19 cellular contexts compared by ENCODE assay signal in genomic region chr3:123410149-123410515, GRCh38. TPM values are rescaled to one million over a fixed set of nuclear protein-coding genes. Genes with fewer than 3 reads are reported as not detected.
DNase-seq lines count a peak whose midpoint lies in the region; ATAC-seq and TF ChIP-seq lines count a peak whose summit lies in the region.
"Had no signal": no experiment of that assay in that cellular context is flagged by ENCODE, and none has a peak within 500 bp of the region (broad histone marks: within the 10 kb centered on the region; RNA-seq: fewer than 3 reads in every experiment).

No MANE protein-coding gene starts in this region.

- DNase-seq in WTC11 (ENCODE audit: low spot score) (no peak), hepatocyte (ENCODE audit: low spot score) (no peak), NCI-H510A (lab: John Stamatoyannopoulos, UW) (no peak), activated T-cell treated with anti-CD3 and anti-CD28 coated beads for 4 hours (no peak)
- no peak for DNase-seq in activated naive CD4-positive, alpha-beta T cell treated with anti-CD3 and anti-CD28 coated beads, Interleukin-2, amount 50 U/mL, for 16 hours
- DNase-seq: activated CD4-positive, alpha-beta T cell treated with anti-CD3 and anti-CD28 coated beads, Interleukin-2, amount 10 ng/mL, durations not matched to agents 7 days and 5 days; activated naive CD8-positive, alpha-beta T cell treated with anti-CD3 and anti-CD28 coated beads, Interleukin-2, amount 50 U/mL, for 24 hours; dermis blood vessel endothelial cell; KG1; left lung; NCI-H187 treated with DMSO at 0.1 percent for 48 hours had no signal

- no peaks in the 10 kb centered on the region for H3K79me2 ChIP-seq in hepatocyte

- no peaks in the 10 kb centered on the region for H3K36me3 Mint-ChIP-seq in WTC11

- H3K4me3 Mint-ChIP-seq in WTC11, result no peak overlapping the region
- H3K4me3 Mint-ChIP-seq: activated CD4-positive, alpha-beta T cell treated with anti-CD3 and anti-CD28 coated beads, Interleukin-2, amount 10 ng/mL, durations not matched to agents 7 days and 5 days; activated naive CD8-positive, alpha-beta T cell treated with anti-CD3 and anti-CD28 coated beads, Interleukin-2, amount 50 U/mL, for 24 hours; T-helper 1 cell treated with Interleukin-12 subunit alpha and Interleukin-12 subunit beta and Interleukin-4 antibody, amounts not matched to agents 30 μg/mL and 1 μg/mL, for 36 hours had no signal

- POLR2A ChIA-PET in WTC11 (lab: Charles Lee), result no interaction called here

- no peak overlapping the region for H3K27ac Mint-ChIP-seq in WTC11
- H3K27ac Mint-ChIP-seq: activated CD4-positive, alpha-beta T cell treated with anti-CD3 and anti-CD28 coated beads, Interleukin-2, amount 10 ng/mL, durations not matched to agents 7 days and 5 days; activated naive CD8-positive, alpha-beta T cell treated with anti-CD3 and anti-CD28 coated beads, Interleukin-2, amount 50 U/mL, for 24 hours; T-helper 1 cell treated with Interleukin-12 subunit alpha and Interleukin-12 subunit beta and Interleukin-4 antibody, amounts not matched to agents 30 μg/mL and 1 μg/mL, for 36 hours had no signal

- ATAC-seq in WTC11, result 0 out of 2 replicates have a peak, but pooled peaks have one; percentile 6
- no peak for ATAC-seq in GM21723 (IDR thresholded peaks at IDR 0.05; ENCODE audit: unreplicated experiment)
- ATAC-seq: activated naive CD8-positive, alpha-beta T cell treated with anti-CD3 and anti-CD28 coated beads, Interleukin-2, amount 50 U/mL, for 24 hours; left lung; PC-3; sciatic nerve had no signal

- no peaks in the 10 kb centered on the region for H3K27me3 ChIP-seq in BLaER1
- no peaks in the 10 kb centered on the region for H3K27me3 ChIP-seq in hepatocyte
- H3K27me3 ChIP-seq in rectal smooth muscle tissue (ENCODE audit: control insufficient read depth, insufficient read depth, low read length), result no peaks in the 10 kb centered on the region
- H3K27me3 ChIP-seq: left lung, suprapubic skin had no signal

- no peaks in the 10 kb centered on the region for H3K9me2 ChIP-seq in hepatocyte (replicated peaks; ENCODE audit: insufficient read depth)

- 54% methylated on average over 1 of the region's 1 CpG for WGBS in hepatocyte (ENCODE audit: low lambda C conversion rate, missing lambda C conversion rate)

- H3K9ac ChIP-seq in BLaER1 (no peak overlapping the region), rectal smooth muscle tissue (ENCODE audit: low read length) (no peak overlapping the region)

- H2AFZ ChIP-seq in hepatocyte, result no peak overlapping the region

- H3K4me1 ChIP-seq in BLaER1 (peaks cover 79% of the 10 kb centered on the region), hepatocyte (ENCODE audit: insufficient read depth) (peaks cover 59% of the 10 kb centered on the region), rectal smooth muscle tissue (ENCODE audit: control insufficient read depth, insufficient read depth, low read length) (peaks cover 64% of the 10 kb centered on the region)
- H3K4me1 ChIP-seq: left lung had no signal

- no peaks in the 10 kb centered on the region for H3K9me3 Mint-ChIP-seq in WTC11
- H3K9me3 Mint-ChIP-seq: activated CD4-positive, alpha-beta T cell treated with anti-CD3 and anti-CD28 coated beads, Interleukin-2, amount 10 ng/mL, durations not matched to agents 7 days and 5 days; activated naive CD8-positive, alpha-beta T cell treated with anti-CD3 and anti-CD28 coated beads, Interleukin-2, amount 50 U/mL, for 24 hours; T-helper 1 cell treated with Interleukin-12 subunit alpha and Interleukin-12 subunit beta and Interleukin-4 antibody, amounts not matched to agents 30 μg/mL and 1 μg/mL, for 36 hours had no signal

- H3K36me3 ChIP-seq in BLaER1 (no peaks in the 10 kb centered on the region), hepatocyte (replicated peaks; ENCODE audit: insufficient read depth, low read depth) (no peaks in the 10 kb centered on the region), rectal smooth muscle tissue (ENCODE audit: control insufficient read depth, insufficient read depth, low read length) (no peaks in the 10 kb centered on the region)
- H3K36me3 ChIP-seq: left lung, suprapubic skin had no signal

- no peak overlapping the region for H3K4me3 ChIP-seq in BLaER1
- no peak overlapping the region for H3K4me3 ChIP-seq in hepatocyte
- H3K4me3 ChIP-seq in rectal smooth muscle tissue (ENCODE audit: low read length), result no peak overlapping the region
- H3K4me3 ChIP-seq: left lung, suprapubic skin had no signal

- no peaks in the 10 kb centered on the region for H4K20me1 ChIP-seq in BLaER1
- H4K20me1 ChIP-seq in hepatocyte (ENCODE audit: insufficient read depth, poor library complexity, severe bottlenecking), result no peaks in the 10 kb centered on the region

- peaks cover 25% of the 10 kb centered on the region for H3K4me1 Mint-ChIP-seq in WTC11
- H3K4me1 Mint-ChIP-seq: activated CD4-positive, alpha-beta T cell treated with anti-CD3 and anti-CD28 coated beads, Interleukin-2, amount 10 ng/mL, durations not matched to agents 7 days and 5 days; activated naive CD8-positive, alpha-beta T cell treated with anti-CD3 and anti-CD28 coated beads, Interleukin-2, amount 50 U/mL, for 24 hours had no signal

- no peaks in the 10 kb centered on the region for H3K9me3 ChIP-seq in BLaER1
- H3K9me3 ChIP-seq in hepatocyte (ENCODE audit: low read depth), result no peaks in the 10 kb centered on the region
- H3K9me3 ChIP-seq: left lung, suprapubic skin had no signal

- H3K27me3 Mint-ChIP-seq in WTC11 (ENCODE audit: low read depth), result peaks cover 5% of the 10 kb centered on the region
- H3K27me3 Mint-ChIP-seq: activated CD4-positive, alpha-beta T cell treated with anti-CD3 and anti-CD28 coated beads, Interleukin-2, amount 10 ng/mL, durations not matched to agents 7 days and 5 days; activated naive CD8-positive, alpha-beta T cell treated with anti-CD3 and anti-CD28 coated beads, Interleukin-2, amount 50 U/mL, for 24 hours had no signal

- TF ChIP-seq CTCF in WTC11 (IDR thresholded peaks at IDR 0.05) (no peak), hepatocyte (IDR thresholded peaks at IDR 0.05; ENCODE audit: poor library complexity) (no peak)

- H3K27ac ChIP-seq in BLaER1 (peak overlapping the region; percentile 52; the same call in 1 of the 2 replicates), hepatocyte (peak overlapping the region; percentile 87), rectal smooth muscle tissue (ENCODE audit: low read depth, low read length) (peak overlapping the region; percentile 94)
- H3K27ac ChIP-seq: left lung, suprapubic skin had no signal

- CTCF ChIA-PET in WTC11 (lab: Charles Lee), result interaction anchor here (0.5 to 7.5 kb wide), 5 partner anchors 13 to 149 kb away, joined by 3 to 56 read pairs (median 6); partner anchors contain the start of gene ADCY5

- H3K4me2 ChIP-seq in BLaER1 (peak overlapping the region; percentile 89), hepatocyte (peak overlapping the region; percentile 26)

TF ChIP-seq in WTC11, 78 proteins besides CTCF, POLR2A, EP300 and RAD21 (continues in another document):
- no peak for TF ChIP-seq ZNF281 (CRISPR knock-in tag; IDR thresholded peaks at IDR 0.05)
- no peak for TF ChIP-seq FOXP4 (CRISPR knock-in tag; IDR thresholded peaks at IDR 0.05)
- TF ChIP-seq FOXJ3 (CRISPR knock-in tag; IDR thresholded peaks at IDR 0.05; ENCODE audit: borderline replicate concordance), result no peak

RNA-seq across cellular contexts. Expression of gene ADCY5, which starts 38.8 kb away (rescaled TPM):
- total RNA-seq in WTC11 (2021) (23.5 to 28.6 TPM (median 26.8 TPM) in 3 replicates), hepatocyte (3.1 and 5.3 TPM in 2 replicates)
- 2.1 and 4.7 TPM in 2 replicates for polyA plus RNA-seq in hepatocyte
- total RNA-seq: activated CD4-positive, alpha-beta T cell treated with anti-CD3 and anti-CD28 coated beads, Interleukin-2, amount 10 ng/mL, durations not matched to agents 7 days and 5 days; mononuclear cell; PC-3 had no signal
